ENCODE assay signal across 25 cellular contexts in the genomic region with DNA sequence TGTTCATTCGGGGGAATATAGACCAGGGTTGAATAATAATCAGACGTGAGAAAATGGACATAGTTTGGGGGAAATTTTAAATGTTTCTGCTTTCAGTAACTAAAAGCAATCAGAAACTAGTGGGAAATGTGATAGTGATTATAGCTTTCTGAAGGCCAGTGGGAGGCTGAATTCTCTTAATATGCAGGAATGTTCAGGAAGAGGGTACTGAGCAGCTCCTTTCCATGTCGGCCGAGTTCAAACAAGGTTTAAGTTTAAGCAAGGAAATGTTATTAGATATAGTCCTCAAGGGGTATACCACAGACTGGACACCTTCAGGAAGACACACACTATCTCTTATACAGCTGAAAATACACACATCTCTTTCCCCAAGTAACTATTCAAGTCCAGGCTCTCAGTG.
"Had no signal": no experiment of that assay in that cellular context is flagged by ENCODE, and none has a peak within 500 bp of the region (broad histone marks: within the 10 kb centered on the region; RNA-seq: fewer than 3 reads in every experiment).

No MANE protein-coding gene starts in this region.

- H3K4me1 Mint-ChIP-seq: activated naive CD8-positive, alpha-beta T cell treated with anti-CD3 and anti-CD28 coated beads for 36 hours; memory B cell; stimulated activated effector memory CD8-positive, alpha-beta T cell treated with anti-CD3 and anti-CD28 coated beads, Interleukin-12 subunit alpha, Interleukin-12 subunit beta, amount 100 ng/mL, for 72 hours had no signal

- ATAC-seq: gastrocnemius medialis; natural killer cell treated with Interleukin-12 subunit alpha and Interleukin-12 subunit beta and Interleukin-15 and Interleukin-18, amount 100 ng/mL, for 72 hours; sciatic nerve; stimulated activated effector memory CD8-positive, alpha-beta T cell treated with anti-CD3 and anti-CD28 coated beads, Interleukin-12 subunit alpha, Interleukin-12 subunit beta, amount 100 ng/mL, for 72 hours had no signal

- FAIRE-seq: bronchial epithelial cell had no signal

- H3K27ac ChIP-seq: coronary artery, dorsolateral prefrontal cortex, gastrocnemius medialis, hepatocyte, ovary, uterus had no signal

- H3K9me3 Mint-ChIP-seq: activated naive CD8-positive, alpha-beta T cell treated with anti-CD3 and anti-CD28 coated beads for 36 hours; memory B cell; natural killer cell treated with Interleukin-12 subunit alpha and Interleukin-12 subunit beta and Interleukin-15 and Interleukin-18, amount 100 ng/mL, for 72 hours; stimulated activated effector memory CD8-positive, alpha-beta T cell treated with anti-CD3 and anti-CD28 coated beads, Interleukin-12 subunit alpha, Interleukin-12 subunit beta, amount 100 ng/mL, for 72 hours; stimulated activated naive CD8-positive, alpha-beta T cell treated with anti-CD3 and anti-CD28 coated beads, Interleukin-15, Interleukin-2, amounts not matched to agents 100 ng/mL and 50 ng/mL, for 24 hours; type B pancreatic cell had no signal

- H3K36me3 Mint-ChIP-seq: activated naive CD8-positive, alpha-beta T cell treated with anti-CD3 and anti-CD28 coated beads for 36 hours; natural killer cell treated with Interleukin-12 subunit alpha and Interleukin-12 subunit beta and Interleukin-15 and Interleukin-18, amount 100 ng/mL, for 72 hours; stimulated activated effector memory CD8-positive, alpha-beta T cell treated with anti-CD3 and anti-CD28 coated beads, Interleukin-12 subunit alpha, Interleukin-12 subunit beta, amount 100 ng/mL, for 72 hours; type B pancreatic cell had no signal

- H2AFZ ChIP-seq: hepatocyte had no signal

- H3K27me3 ChIP-seq: dorsolateral prefrontal cortex, gastrocnemius medialis, hepatocyte, ovary, uterus had no signal

- H3K27ac Mint-ChIP-seq: activated naive CD8-positive, alpha-beta T cell treated with anti-CD3 and anti-CD28 coated beads for 36 hours; memory B cell; natural killer cell treated with Interleukin-12 subunit alpha and Interleukin-12 subunit beta and Interleukin-15 and Interleukin-18, amount 100 ng/mL, for 72 hours; progenitor cell of endocrine pancreas; stimulated activated effector memory CD8-positive, alpha-beta T cell treated with anti-CD3 and anti-CD28 coated beads, Interleukin-12 subunit alpha, Interleukin-12 subunit beta, amount 100 ng/mL, for 72 hours; stimulated activated naive CD8-positive, alpha-beta T cell treated with anti-CD3 and anti-CD28 coated beads, Interleukin-15, Interleukin-2, amounts not matched to agents 100 ng/mL and 50 ng/mL, for 24 hours; type B pancreatic cell had no signal

- H3K4me3 ChIP-seq: coronary artery, dorsolateral prefrontal cortex, gastrocnemius medialis, hepatocyte, ovary, uterus had no signal

- H3K4me1 ChIP-seq: gastrocnemius medialis, uterus had no signal

- H3K4me2 ChIP-seq: hepatocyte had no signal

- H3K79me2 ChIP-seq: hepatocyte had no signal

- H3K27me3 Mint-ChIP-seq: activated naive CD8-positive, alpha-beta T cell treated with anti-CD3 and anti-CD28 coated beads for 36 hours; memory B cell; progenitor cell of endocrine pancreas; stimulated activated naive CD8-positive, alpha-beta T cell treated with anti-CD3 and anti-CD28 coated beads, Interleukin-15, Interleukin-2, amounts not matched to agents 100 ng/mL and 50 ng/mL, for 24 hours; type B pancreatic cell had no signal

- H3K9me3 ChIP-seq: gastrocnemius medialis, ovary, uterus had no signal

- DNase-seq: activated CD4-positive, alpha-beta T cell treated with anti-CD3 and anti-CD28 coated beads for 4 hours; activated CD4-positive, alpha-beta T cell treated with anti-CD3 and anti-CD28 coated beads, Interleukin-2, amount 50 U/mL, for 48 hours; activated CD8-positive, alpha-beta memory T cell treated with anti-CD3 and anti-CD28 coated beads for 24 hours; activated effector memory CD4-positive, alpha-beta T cell treated with Interleukin-2 at 50 U/mL for 16 hours; activated naive CD4-positive, alpha-beta T cell treated with Interleukin-2 at 50 U/mL for 16 hours; activated naive CD8-positive, alpha-beta T cell treated with anti-CD3 and anti-CD28 coated beads for 36 hours; amniotic stem cell; dorsolateral prefrontal cortex; effector memory CD4-positive, alpha-beta T cell; gastrocnemius medialis; ovary; retina; small intestine; stimulated activated CD4-positive, alpha-beta T cell treated with anti-CD3 and anti-CD28 coated beads, Interleukin-4, amount 100 ng/mL, for 24 hours; uterus had no signal

- H3K36me3 ChIP-seq: gastrocnemius medialis, ovary, uterus had no signal

- H3K4me3 Mint-ChIP-seq: activated naive CD8-positive, alpha-beta T cell treated with anti-CD3 and anti-CD28 coated beads for 36 hours; memory B cell; natural killer cell treated with Interleukin-12 subunit alpha and Interleukin-12 subunit beta and Interleukin-15 and Interleukin-18, amount 100 ng/mL, for 72 hours; stimulated activated effector memory CD8-positive, alpha-beta T cell treated with anti-CD3 and anti-CD28 coated beads, Interleukin-12 subunit alpha, Interleukin-12 subunit beta, amount 100 ng/mL, for 72 hours; stimulated activated naive CD8-positive, alpha-beta T cell treated with anti-CD3 and anti-CD28 coated beads, Interleukin-15, Interleukin-2, amounts not matched to agents 100 ng/mL and 50 ng/mL, for 24 hours; type B pancreatic cell had no signal
